Comparison of ENCODE assay signal across 17 cellular contexts in genomic region chr11:121113611-121114010, GRCh38.
"Had no signal": no experiment of that assay in that cellular context is flagged by ENCODE, and none has a peak within 500 bp of the region (broad histone marks: within the 10 kb centered on the region; RNA-seq: fewer than 3 reads in every experiment).

No MANE protein-coding gene starts in this region.

- DNase-seq: cerebellar nuclear complex; erythroblast; foreskin keratinocyte; heart right ventricle; islet precursor cell; mammary epithelial cell; naive thymus-derived CD8-positive, alpha-beta T cell; psoas muscle; stimulated activated CD4-positive, alpha-beta T cell treated with anti-CD3 and anti-CD28 coated beads, Interleukin-2, amount 100 ng/mL, for 24 hours; stimulated activated CD4-positive, alpha-beta T cell treated with anti-CD3 and anti-CD28 coated beads, Interleukin-4, amount 100 ng/mL, for 4 hours; stimulated activated naive CD4-positive, alpha-beta T cell; stomach; substantia nigra; transverse colon had no signal

- H3K79me2 ChIP-seq: parathyroid adenoma had no signal

- H2AFZ ChIP-seq: parathyroid adenoma had no signal

- H3K4me3 ChIP-seq: heart right ventricle, psoas muscle, skin epidermis, stomach, thoracic aorta, transverse colon had no signal

- H3K9ac ChIP-seq: parathyroid adenoma had no signal

- H3K27ac ChIP-seq: foreskin keratinocyte, heart right ventricle, parathyroid adenoma, psoas muscle, skin epidermis, stomach, thoracic aorta, transverse colon had no signal

- H3K4me1 ChIP-seq: foreskin keratinocyte, parathyroid adenoma, psoas muscle, transverse colon had no signal

- H3K36me3 ChIP-seq: heart right ventricle, stomach, thoracic aorta, transverse colon had no signal

- H3K27me3 ChIP-seq: stomach, transverse colon had no signal

- H3K9me3 ChIP-seq: heart right ventricle, psoas muscle, stomach, thoracic aorta, transverse colon had no signal
